ENCODE assay signal across 8 cellular contexts in genomic region chr17:57902117-57902799, GRCh38. TPM values are rescaled to one million over a fixed set of nuclear protein-coding genes. Genes with fewer than 3 reads are reported as not detected.
A peak's percentile ranks its signal among the peaks of the same experiment; 100 is the strongest.
DNase-seq lines count a peak whose midpoint lies in the region; ATAC-seq and TF ChIP-seq lines count a peak whose summit lies in the region.

No MANE protein-coding gene starts in this region.

- H3K27ac ChIP-seq in left ventricle myocardium inferior (replicated peaks) (peak overlapping the region; percentile 99), coronary artery (peak overlapping the region; percentile 63 to 91), substantia nigra (ENCODE audit: low read depth, low read length, poor library complexity, severe bottlenecking) (peak overlapping the region; percentile 92), A673 (ENCODE audit: low read depth, low read length, poor library complexity, severe bottlenecking) (no peak overlapping the region)

- DNase-seq in left ventricle myocardium inferior (no peak), Right ventricle myocardium inferior (ENCODE audit: missing footprints) (no peak), coronary artery (ENCODE audit: low spot score) (no peak), substantia nigra (lab: John Stamatoyannopoulos, UW) (no peak), A673 (ENCODE audit: low spot score) (no peak), NCI-H345 (lab: John Stamatoyannopoulos, UW) (no peak)
- DNase-seq in stimulated activated naive CD4-positive, alpha-beta T cell (lab: John Stamatoyannopoulos, UW), result no peak

- no peaks in the 10 kb centered on the region for H3K36me3 ChIP-seq in left ventricle myocardium inferior
- H3K36me3 ChIP-seq in A673 (ENCODE audit: insufficient read depth, low read length, poor library complexity, severe bottlenecking), result no peaks in the 10 kb centered on the region

- BruUV-seq in A673 (replicated peaks; lab: Mats Ljungman, UMichigan), result no TSS peak

- H3K27me3 ChIP-seq in left ventricle myocardium inferior (ENCODE audit: low read depth) (no peaks in the 10 kb centered on the region), A673 (replicated peaks; ENCODE audit: insufficient read depth, low read depth, low read length, poor library complexity) (no peaks in the 10 kb centered on the region)

- TF ChIP-seq CTCF in left ventricle myocardium inferior (IDR thresholded peaks at IDR 0.05; ENCODE audit: borderline replicate concordance), result no peak
- TF ChIP-seq CTCF in coronary artery (IDR thresholded peaks at IDR 0.05), result no peak
- TF ChIP-seq CTCF in A673 (conservative IDR thresholded peaks at IDR 0.05; ENCODE audit: low read depth, low read length), result no peak

- H3K4me3 ChIP-seq in left ventricle myocardium inferior (no peak overlapping the region), coronary artery (no peak overlapping the region), A673 (ENCODE audit: low read depth, low read length, poor library complexity, severe bottlenecking) (no peak overlapping the region)

- intact Hi-C loops in left ventricle myocardium inferior (cut with micrococcal nuclease), result no loop called here
- intact Hi-C loops in Right ventricle myocardium inferior (cut with DNase I), result no loop called here
- intact Hi-C loops in A673 (cut with micrococcal nuclease; ENCODE audit: unreplicated experiment), result no loop called here

- POLR2A ChIA-PET in A673 (lab: Charles Lee; ENCODE audit: low non-redundant PET), result no interaction called here

- CTCF ChIA-PET in A673 (lab: Charles Lee), result no interaction called here

- no peak for ATAC-seq in Right ventricle myocardium inferior
- ATAC-seq in HG03108 (IDR thresholded peaks at IDR 0.05; ENCODE audit: unreplicated experiment), result peak; percentile 64

- H3K9me3 ChIP-seq in left ventricle myocardium inferior (replicated peaks) (no peaks in the 10 kb centered on the region), A673 (ENCODE audit: low read depth, low read length, poor library complexity, severe bottlenecking) (no peaks in the 10 kb centered on the region)

- H3K4me1 ChIP-seq in left ventricle myocardium inferior (peaks cover 98% of the 10 kb centered on the region), A673 (ENCODE audit: insufficient read depth, low read length, poor library complexity, severe bottlenecking) (peaks cover 28% of the 10 kb centered on the region)

RNA-seq across cellular contexts. Expression of gene MRPS23, which starts 52.4 kb away (rescaled TPM):
- total RNA-seq in left ventricle myocardium inferior (89.4 TPM), Right ventricle myocardium inferior (86.7 TPM), A673 (2021) (94.2 and 100 TPM in 2 replicates)

RNA-seq across cellular contexts. Expression of gene CUEDC1, which starts 53.0 kb away (rescaled TPM):
- total RNA-seq in left ventricle myocardium inferior (43.2 TPM), Right ventricle myocardium inferior (49.1 TPM), A673 (2021) (53.5 and 55.6 TPM in 2 replicates)
